1 cellular context compared by ENCODE assay signal in genomic region chr3:185824051-185824466, GRCh38.
TF ChIP-seq lines count a peak whose summit lies in the region.

No MANE protein-coding gene starts in this region.

TF ChIP-seq in HepG2, 621 proteins besides CTCF, POLR2A, EP300 and RAD21 (continued from another document):
- TF ChIP-seq SRSF9 (IDR thresholded peaks at IDR 0.05; ENCODE audit: borderline replicate concordance, insufficient read depth, low read depth, low read length, poor library complexity, severe bottlenecking) = no peak
